16 cellular contexts compared by ENCODE assay signal in genomic region chr12:96513681-96514080, GRCh38. TPM values are rescaled to one million over a fixed set of nuclear protein-coding genes. Genes with fewer than 3 reads are reported as not detected.
DNase-seq lines count a peak whose midpoint lies in the region; ATAC-seq lines count a peak whose summit lies in the region.
"Had no signal": no experiment of that assay in that cellular context is flagged by ENCODE, and none has a peak within 500 bp of the region (broad histone marks: within the 10 kb centered on the region; RNA-seq: fewer than 3 reads in every experiment).

No MANE protein-coding gene starts in this region.

- in situ Hi-C loops in Caki2 (cut with HindIII; ENCODE audit: low pct_unique_long_range_greater_than_20kb, low sequenced_read_pairs) = no loop called here

- no peaks in the 10 kb centered on the region for H3K27me3 Mint-ChIP-seq in stimulated activated memory B cell treated with anti-CD40 and anti-IgM and Interleukin-4, amounts not matched to agents 10 μg/mL and 1 μg/mL and 100 μg/mL, for 72 hours

- H3K4me1 ChIP-seq in adipocyte (ENCODE audit: control insufficient read depth, insufficient read depth, low read length) = peaks cover 22% of the 10 kb centered on the region
- H3K4me1 ChIP-seq: BE2C had no signal

- no peak for ATAC-seq in stimulated activated memory B cell treated with anti-CD40 and anti-IgM and Interleukin-4, amounts not matched to agents 10 μg/mL and 1 μg/mL and 100 μg/mL, for 72 hours
- ATAC-seq in left cardiac atrium (no peak), HG03378 (IDR thresholded peaks at IDR 0.05; ENCODE audit: unreplicated experiment) (no peak)
- ATAC-seq: CD8-positive, alpha-beta T cell; PC-3 had no signal

- no peaks in the 10 kb centered on the region for H3K9me3 Mint-ChIP-seq in stimulated activated memory B cell treated with anti-CD40 and anti-IgM and Interleukin-4, amounts not matched to agents 10 μg/mL and 1 μg/mL and 100 μg/mL, for 72 hours
- H3K9me3 Mint-ChIP-seq: CD8-positive, alpha-beta T cell had no signal

- no peak overlapping the region for H3K4me3 ChIP-seq in adipocyte (ENCODE audit: low read length)
- H3K4me3 ChIP-seq: SJSA1 had no signal

- no peaks in the 10 kb centered on the region for H3K27me3 ChIP-seq in adipocyte (replicated peaks; ENCODE audit: control insufficient read depth, insufficient read depth, low read length)
- H3K27me3 ChIP-seq: BE2C, SJSA1 had no signal

- no peaks in the 10 kb centered on the region for H3K36me3 Mint-ChIP-seq in stimulated activated memory B cell treated with anti-CD40 and anti-IgM and Interleukin-4, amounts not matched to agents 10 μg/mL and 1 μg/mL and 100 μg/mL, for 72 hours
- H3K36me3 Mint-ChIP-seq: CD8-positive, alpha-beta T cell had no signal

- peak overlapping the region; percentile 42 for H3K9ac ChIP-seq in adipocyte (ENCODE audit: low read length)

- no peak overlapping the region for H3K4me3 Mint-ChIP-seq in stimulated activated memory B cell treated with anti-CD40 and anti-IgM and Interleukin-4, amounts not matched to agents 10 μg/mL and 1 μg/mL and 100 μg/mL, for 72 hours
- H3K4me3 Mint-ChIP-seq: CD8-positive, alpha-beta T cell had no signal

- H3K27ac Mint-ChIP-seq in stimulated activated memory B cell treated with anti-CD40 and anti-IgM and Interleukin-4, amounts not matched to agents 10 μg/mL and 1 μg/mL and 100 μg/mL, for 72 hours = peak overlapping the region; percentile 72
- H3K27ac Mint-ChIP-seq: CD8-positive, alpha-beta T cell had no signal

- DNase-seq in Caki2 (ENCODE audit: low read depth) (peak; percentile 52), adipocyte (ENCODE audit: low read depth) (no peak), kidney tubule cell (ENCODE audit: low spot score) (peak; percentile 48), left cardiac atrium (no peak), NCI-H510A treated with DMSO at 0.1 percent for 48 hours (lab: John Stamatoyannopoulos, UW) (no peak)
- DNase-seq: ACHN; BE2C; CD8-positive, alpha-beta T cell; EL; NCI-H1436 treated with DMSO at 0.1 percent for 48 hours; NCI-H2081 treated with DMSO at 0.1 percent for 48 hours; NCI-H345; PC-3 had no signal

- H3K4me1 Mint-ChIP-seq in stimulated activated memory B cell treated with anti-CD40 and anti-IgM and Interleukin-4, amounts not matched to agents 10 μg/mL and 1 μg/mL and 100 μg/mL, for 72 hours = peaks cover 12% of the 10 kb centered on the region

- no peaks in the 10 kb centered on the region for H3K36me3 ChIP-seq in adipocyte (ENCODE audit: control insufficient read depth, insufficient read depth, low read length, severe bottlenecking)
- H3K36me3 ChIP-seq: BE2C, SJSA1 had no signal

- intact Hi-C loops in left cardiac atrium (cut with DNase I) = loop anchor here in 1 of 2 donors (10.0 kb wide), 1 partner anchor 689 kb away; no protein-coding TSS in a partner anchor

- H3K9me3 ChIP-seq in adipocyte (ENCODE audit: control insufficient read depth, low read length) = no peaks in the 10 kb centered on the region
- H3K9me3 ChIP-seq: BE2C, SJSA1 had no signal

RNA-seq across cellular contexts. Expression of gene CFAP54, which starts 24.3 kb away (rescaled TPM):
- total RNA-seq in Caki2 (2014; rRNA removed; shearing (Covaris generic); ENCODE audit: low replicate concordance) = 1.0 and 6.7 TPM in 2 replicates
- total RNA-seq in left cardiac atrium = under 1 TPM; 0.38 to 0.97 TPM

Comparison
In these comparisons a context has a peak if more than half of its experiments do, and no peak if none do; other contexts are left out.
1. DNase-seq: peak in Caki2 (single experiment) and kidney tubule cell (single experiment); none in adipocyte (single experiment), left cardiac atrium (single experiment) and NCI-H510A treated with DMSO at 0.1 percent for 48 hours (single experiment).